ENCODE assay signal across 15 cellular contexts in genomic region chr20:22762576-22763256, GRCh38.
DNase-seq lines count a peak whose midpoint lies in the region; FAIRE-seq and TF ChIP-seq lines count a peak whose summit lies in the region.
"Had no signal": no experiment of that assay in that cellular context is flagged by ENCODE, and none has a peak within 500 bp of the region (broad histone marks: within the 10 kb centered on the region; RNA-seq: fewer than 3 reads in every experiment).

No MANE protein-coding gene starts in this region.

- no peaks in the 10 kb centered on the region for H3K36me3 ChIP-seq in mesodermal cell (ENCODE audit: control insufficient read depth, insufficient read depth, low read length)
- H3K36me3 ChIP-seq: ovary had no signal

- no peaks in the 10 kb centered on the region for H3K9me3 ChIP-seq in mesodermal cell (ENCODE audit: control insufficient read depth, low read length)
- H3K9me3 ChIP-seq: ovary had no signal

- H3K4me1 ChIP-seq in mesodermal cell (ENCODE audit: control insufficient read depth, insufficient read depth, low read length, poor library complexity, severe bottlenecking), result peaks cover 26% of the 10 kb centered on the region

- 79 to 89% methylated on average over 2 to 3 of the region's 6 CpGs for WGBS in mesodermal cell (ENCODE audit: insufficient coverage in 2 of 2), 2 experiments

- no peak for TF ChIP-seq CTCF in coronary artery (IDR thresholded peaks at IDR 0.05)

- H3K27ac ChIP-seq in coronary artery (peak overlapping the region; percentile 86 to 91), mesodermal cell (ENCODE audit: low read depth, low read length, severe bottlenecking) (peak overlapping the region; percentile 57)
- H3K27ac ChIP-seq: ovary had no signal

- DNase-seq in RCC 7860 (ENCODE audit: low spot score) (peak; percentile 28), coronary artery (ENCODE audit: low spot score) (no peak), ureter (ENCODE audit: low spot score) (peak; percentile 73), dedifferentiated amniotic fluid mesenchymal stem cell (ENCODE audit: extremely low spot score) (no peak), cortex of kidney (lab: John Stamatoyannopoulos, UW) (no peak), DMS 273 (lab: John Stamatoyannopoulos, UW; ENCODE audit: unreplicated experiment) (no peak)
- DNase-seq: activated CD4-positive, CD25-positive, alpha-beta regulatory T cell; amygdala; CD4-positive, alpha-beta memory T cell; NCI-H1417 treated with DMSO at 0.1 percent for 48 hours; NCI-H82; ovary; stimulated activated CD4-positive, alpha-beta T cell treated with anti-CD3 and anti-CD28 coated beads, Interleukin-2, amount 100 ng/mL, for 48 hours; stimulated activated naive B cell treated with anti-CD40 and anti-IgM and Interleukin-4, amounts not matched to agents 10 μg/mL and 1 μg/mL and 100 μg/mL, for 72 hours had no signal

- H3K4me3 ChIP-seq in coronary artery, result peak overlapping the region; percentile 26
- H3K4me3 ChIP-seq in mesodermal cell (ENCODE audit: extremely low read depth, insufficient read depth, low read length, poor library complexity, severe bottlenecking), result no peak overlapping the region
- H3K4me3 ChIP-seq: ovary had no signal

- FAIRE-seq in RCC 7860 (lab: Jason Lieb, UNC), result no peak

Comparison
In these comparisons a context has a peak if more than half of its experiments do, and no peak if none do; other contexts are left out.
1. DNase-seq: peak in RCC 7860 (single experiment) and ureter (single experiment); none in coronary artery (single experiment), dedifferentiated amniotic fluid mesenchymal stem cell (single experiment), cortex of kidney (single experiment) and DMS 273 (single experiment).